ENCODE assay signal across 13 cellular contexts in genomic region chr2:24874025-24874424, GRCh38. TPM values are rescaled to one million over a fixed set of nuclear protein-coding genes. Genes with fewer than 3 reads are reported as not detected.
DNase-seq lines count a peak whose midpoint lies in the region; ATAC-seq and TF ChIP-seq lines count a peak whose summit lies in the region.
"Had no signal": no experiment of that assay in that cellular context is flagged by ENCODE, and none has a peak within 500 bp of the region (broad histone marks: within the 10 kb centered on the region; RNA-seq: fewer than 3 reads in every experiment).

No MANE protein-coding gene starts in this region.

- H3K27ac ChIP-seq in left lung: no peak overlapping the region
- peak overlapping the region; percentile 48 for H3K27ac ChIP-seq in subcutaneous abdominal adipose tissue (ENCODE audit: low read depth, low read length)
- H3K27ac ChIP-seq: GM23248 had no signal

- intact Hi-C loops in left lung (cut with DNase I) (no loop called here), head of caudate nucleus (cut with DNase I) (no loop called here)

- H3K27me3 ChIP-seq in left lung (no peaks in the 10 kb centered on the region), subcutaneous abdominal adipose tissue (ENCODE audit: control insufficient read depth in 5 of 5, insufficient read depth in 4 of 5, low read length in 5 of 5) (no peaks in the 10 kb centered on the region)

- DNase-seq in NOMO-1 treated with DMSO at 0.1 percent for 48 hours (lab: John Stamatoyannopoulos, UW; ENCODE audit: unreplicated experiment) (peak; percentile 17), left lung (peak in 1 of 2 donors; percentile 77), NCI-H2227 (lab: John Stamatoyannopoulos, UW; ENCODE audit: unreplicated experiment) (no peak), head of caudate nucleus (no peak), NCI-H1417 treated with DMSO at 0.1 percent for 48 hours (lab: John Stamatoyannopoulos, UW) (no peak)
- DNase-seq: COR-L47; GM23248; NCI-H1092 treated with DMSO at 0.1 percent for 48 hours; stimulated activated naive CD4-positive, alpha-beta T cell; T-helper 1 cell had no signal

- TF ChIP-seq CTCF in left lung (IDR thresholded peaks at IDR 0.05): no peak

- H3K4me3 ChIP-seq in left lung (no peak overlapping the region), subcutaneous abdominal adipose tissue (ENCODE audit: low read depth in 1 of 5, low read length in 5 of 5) (no peak overlapping the region)
- H3K4me3 ChIP-seq: GM23248 had no signal

- H3K9ac ChIP-seq in subcutaneous abdominal adipose tissue (ENCODE audit: low read length in 5 of 5): no peak overlapping the region
- H3K9ac ChIP-seq: GM23248 had no signal

- H3K36me3 ChIP-seq in left lung (peaks cover 0 to 4% of the 10 kb centered on the region in 2 donors), subcutaneous abdominal adipose tissue (ENCODE audit: control insufficient read depth in 5 of 5, insufficient read depth in 5 of 5, low read length in 5 of 5) (peaks cover 0 to 5% (median 0%) of the 10 kb centered on the region in 5 donors)

- H3K4me1 ChIP-seq in left lung (no peaks in the 10 kb centered on the region), subcutaneous abdominal adipose tissue (ENCODE audit: control insufficient read depth in 5 of 5, insufficient read depth in 5 of 5, low read length in 5 of 5) (peaks cover 5 to 31% (median 20%) of the 10 kb centered on the region in 5 donors)

- H3K9me3 ChIP-seq in left lung (no peaks in the 10 kb centered on the region), subcutaneous abdominal adipose tissue (ENCODE audit: control insufficient read depth in 5 of 5, low read length in 5 of 5) (no peaks in the 10 kb centered on the region)

- ATAC-seq in esophagus mucosa (peak; percentile 27), left lung (peak; percentile 40)
- no peak for ATAC-seq in activated CD4-positive, CD25-positive, alpha-beta regulatory T cell treated with anti-CD3 and anti-CD28 coated beads, Interleukin-2, amount 50 U/mL, for 24 hours

RNA-seq across cellular contexts. Expression of gene ADCY3, which starts 46.0 kb away (rescaled TPM):
- total RNA-seq in esophagus mucosa (20.1 TPM), left lung (10 to 100 TPM; 47.1 to 50.5 TPM)

Comparison
In these comparisons a context has a peak if more than half of its experiments do, and no peak if none do; other contexts are left out.
1. ATAC-seq: peak in esophagus mucosa (single experiment) and left lung (single experiment); none in activated CD4-positive, CD25-positive, alpha-beta regulatory T cell treated with anti-CD3 and anti-CD28 coated beads, Interleukin-2, amount 50 U/mL, for 24 hours (0 of 2).